In the genomic region with DNA sequence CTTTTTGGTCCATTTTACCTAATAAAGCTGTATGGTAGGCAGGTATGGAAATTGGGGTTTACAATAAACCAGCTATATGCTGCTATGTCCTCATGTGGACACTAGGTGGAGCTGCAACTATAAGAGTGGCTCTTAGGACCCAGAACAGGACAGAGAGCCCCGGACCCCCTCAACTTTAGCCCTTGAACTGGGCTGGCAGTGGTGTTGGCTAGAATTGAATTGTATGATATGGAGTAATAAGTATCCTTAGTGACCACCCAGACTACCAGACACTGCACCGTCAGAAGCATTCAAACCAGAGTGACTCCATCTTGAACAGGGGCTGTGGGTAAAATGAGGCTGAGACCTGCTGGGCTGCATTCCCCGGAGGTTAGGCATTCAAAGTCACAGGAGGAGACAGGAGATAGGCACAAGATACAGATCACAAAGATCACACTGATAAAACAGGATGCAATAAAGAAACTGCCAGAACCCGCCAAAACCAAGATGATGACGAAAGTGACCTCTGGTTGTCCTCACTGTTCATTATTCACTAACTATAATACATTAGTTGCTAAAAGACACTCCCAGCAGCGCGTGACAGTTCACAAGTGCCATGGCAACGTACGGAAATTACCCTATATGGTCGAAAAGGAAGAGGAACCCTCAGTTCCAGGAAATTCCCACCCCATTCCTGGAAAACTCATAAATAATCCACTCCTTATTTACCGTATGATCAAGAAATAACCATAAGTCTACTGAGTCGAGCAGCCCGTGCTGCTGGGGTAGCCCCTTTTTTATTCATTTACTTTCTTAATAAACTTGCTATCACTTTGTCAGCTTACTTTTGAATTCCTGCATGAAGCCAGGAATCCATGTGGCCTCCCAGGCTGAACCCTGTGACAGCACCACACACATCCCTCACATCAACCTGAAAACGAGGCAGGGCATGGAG, we compare ENCODE assay signal across 7 cellular contexts.
DNase-seq lines count a peak whose midpoint lies in the region; ATAC-seq and TF ChIP-seq lines count a peak whose summit lies in the region.

No MANE protein-coding gene starts in this region.

- peak overlapping the region in 1 of 2 donors; percentile 80 for H3K27ac ChIP-seq in left lung

- no peak overlapping the region for H3K4me3 ChIP-seq in choroid plexus epithelial cell (ENCODE audit: low read depth, low read length)
- no peak overlapping the region for H3K4me3 ChIP-seq in left lung

- intact Hi-C loops in left lung (cut with DNase I) = loop anchor here in 1 of 2 donors (5.0 kb wide), 1 partner anchor 239 kb away; no protein-coding TSS in a partner anchor

- peaks cover 0 to 9% of the 10 kb centered on the region in 2 donors for H3K36me3 ChIP-seq in left lung

- TF ChIP-seq CTCF in GM12873 (IDR thresholded peaks at IDR 0.05; ENCODE audit: insufficient read depth, low read depth, low read length, missing control alignments) = peak; percentile 84
- peak; percentile 91 for TF ChIP-seq CTCF in choroid plexus epithelial cell (conservative IDR thresholded peaks at IDR 0.05; ENCODE audit: low read depth, low read length)
- peak; percentile 88 to 92 for TF ChIP-seq CTCF in left lung (IDR thresholded peaks at IDR 0.05)

- peaks cover 4 to 30% of the 10 kb centered on the region in 2 donors for H3K4me1 ChIP-seq in left lung

- H3K9me3 ChIP-seq in left lung = no peaks in the 10 kb centered on the region

- ATAC-seq in HG02884 (IDR thresholded peaks at IDR 0.05; ENCODE audit: unreplicated experiment) (peak; percentile 50), left lung (peak; percentile 90)

- H3K27me3 ChIP-seq in left lung = no peaks in the 10 kb centered on the region

- DNase-seq in NCI-H2227 (lab: John Stamatoyannopoulos, UW; ENCODE audit: unreplicated experiment) = peak; percentile 69
- DNase-seq in activated CD4-positive, CD25-positive, alpha-beta regulatory T cell treated with anti-CD3 and anti-CD28 coated beads, Interleukin-2, amount 50 U/mL, for 72 hours = peak; percentile 57
- DNase-seq in choroid plexus epithelial cell (ENCODE audit: low read depth) = peak; percentile 80
- DNase-seq in left lung = peak in 1 of 2 donors; percentile 86
- DNase-seq in stimulated activated CD4-positive, alpha-beta T cell treated with anti-CD3 and anti-CD28 coated beads, Interleukin-4, amount 100 ng/mL, for 48 hours (ENCODE audit: low read depth in 2 of 2) = peak; percentile 40 to 57
